ENCODE assay signal across 26 cellular contexts in the genomic region with DNA sequence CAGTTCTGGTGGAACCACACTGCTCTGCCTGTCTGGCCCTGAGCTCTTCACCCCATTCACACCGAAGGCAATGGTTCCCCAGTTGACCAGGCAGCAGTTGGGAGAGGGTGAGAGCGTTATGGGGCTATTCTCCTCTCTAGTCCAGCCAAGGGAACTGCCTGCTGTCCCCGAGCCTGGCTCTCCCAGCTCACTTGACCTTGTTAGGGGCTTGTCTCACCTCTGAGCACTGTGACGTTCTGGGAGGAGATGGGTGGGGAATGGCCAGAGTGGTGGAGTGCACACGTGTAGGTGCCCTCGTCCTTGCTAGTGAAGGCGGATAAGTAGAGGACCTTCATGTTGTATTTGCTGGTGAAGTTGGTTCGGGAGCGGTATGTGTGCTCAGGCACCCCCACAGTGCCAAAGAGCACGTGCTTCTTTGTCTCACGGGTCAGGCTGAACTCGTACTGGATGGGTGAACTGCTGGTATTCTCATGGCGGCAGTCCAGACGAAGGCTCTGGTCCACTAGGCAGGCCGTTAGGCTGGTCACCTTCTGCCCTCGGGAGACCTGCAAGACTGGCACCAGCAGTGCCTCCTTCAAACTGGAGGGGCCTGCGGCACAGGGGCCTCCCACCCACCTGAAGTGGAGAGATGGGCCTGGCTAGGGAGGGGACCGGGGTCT. TPM values are rescaled to one million over a fixed set of nuclear protein-coding genes. Genes with fewer than 3 reads are reported as not detected.
DNase-seq lines count a peak whose midpoint lies in the region; ATAC-seq and TF ChIP-seq lines count a peak whose summit lies in the region.
"Had no signal": no experiment of that assay in that cellular context is flagged by ENCODE, and none has a peak within 500 bp of the region (broad histone marks: within the 10 kb centered on the region; RNA-seq: fewer than 3 reads in every experiment).

No MANE protein-coding gene starts in this region.

- H3K9ac ChIP-seq in iPS-20b (ENCODE audit: low read depth, low read length), result peak overlapping the region; percentile 95; the same call in 1 of the 2 replicates

- H3K36me3 Mint-ChIP-seq in WTC11 (peaks cover 39% of the 10 kb centered on the region), osteocyte (ENCODE audit: unreplicated experiment) (no peaks in the 10 kb centered on the region)
- no peaks in the 10 kb centered on the region for H3K36me3 Mint-ChIP-seq in CD4-positive, alpha-beta T cell (ENCODE audit: low read depth)
- H3K36me3 Mint-ChIP-seq: memory B cell had no signal

- intact Hi-C loops in CD4-positive, alpha-beta T cell (cut with DNase I, micrococcal nuclease), result no loop called here
- intact Hi-C loops in right cardiac atrium (cut with DNase I), result no loop called here

- peak overlapping the region; percentile 11 for H3K27ac ChIP-seq in iPS-20b (ENCODE audit: low read length)
- H3K27ac ChIP-seq in CD4-positive, alpha-beta T cell (ENCODE audit: low read depth, low read length), result no peak overlapping the region
- no peak overlapping the region for H3K27ac ChIP-seq in right cardiac atrium (ENCODE audit: low read length)
- H3K27ac ChIP-seq: body of pancreas, upper lobe of right lung had no signal

- POLR2A ChIA-PET in GM10248 (lab: Yijun Ruan, JAX) (no interaction called here), WTC11 (lab: Charles Lee) (no interaction called here)
- POLR2A ChIA-PET in CD4-positive, alpha-beta T cell (lab: Charles Lee), result no interaction called here

- H3K4me3 Mint-ChIP-seq in WTC11 (peak overlapping the region; percentile 96), osteocyte (ENCODE audit: unreplicated experiment) (no peak overlapping the region)
- no peak overlapping the region for H3K4me3 Mint-ChIP-seq in CD4-positive, alpha-beta T cell
- H3K4me3 Mint-ChIP-seq in stimulated activated naive CD8-positive, alpha-beta T cell treated with anti-CD3 and anti-CD28 coated beads, Interleukin-15, amount 100 ng/mL, for 72 hours, result no peak overlapping the region
- H3K4me3 Mint-ChIP-seq: activated CD8-positive, alpha-beta T cell treated with anti-CD3 and anti-CD28 coated beads, Interleukin-2, amount 10 ng/mL, durations not matched to agents 7 days and 5 days; activated T-cell treated with anti-CD3 and anti-CD28 coated beads, Interleukin-2, amount 50 U/mL, for 4 hours; dendritic cell treated with granulocyte-macrophage colony-stimulating factor and Interleukin-4, amounts not matched to agents 40 ng/mL and 50 ng/mL, for 4 days; memory B cell had no signal

- H3K4me1 ChIP-seq in iPS-20b (ENCODE audit: insufficient read depth, low read length) (peaks cover 30% of the 10 kb centered on the region), right cardiac atrium (ENCODE audit: control insufficient read depth, insufficient read depth, low read length) (no peaks in the 10 kb centered on the region)

- 83% methylated on average over 18 of the region's 18 CpGs for WGBS in right cardiac atrium

- H3K36me3 ChIP-seq in iPS-20b (ENCODE audit: insufficient read depth, low read depth, low read length), result peaks cover 41% of the 10 kb centered on the region
- H3K36me3 ChIP-seq: upper lobe of right lung had no signal

- TF ChIP-seq CTCF in GM10248 (IDR thresholded peaks at IDR 0.05; ENCODE audit: control extremely low read depth, extremely low read depth, low read depth, missing control alignments), result no peak
- TF ChIP-seq CTCF in WTC11 (IDR thresholded peaks at IDR 0.05), result no peak
- no peak for TF ChIP-seq CTCF in osteocyte (IDR thresholded peaks at IDR 0.05)
- TF ChIP-seq CTCF in CD4-positive, alpha-beta T cell (IDR thresholded peaks at IDR 0.05), result no peak

- H3K4me1 Mint-ChIP-seq in WTC11 (peaks cover 73% of the 10 kb centered on the region), osteocyte (ENCODE audit: unreplicated experiment) (peaks cover 32% of the 10 kb centered on the region)
- peaks cover 14% of the 10 kb centered on the region for H3K4me1 Mint-ChIP-seq in CD4-positive, alpha-beta T cell (ENCODE audit: low read depth)
- peaks cover 22% of the 10 kb centered on the region for H3K4me1 Mint-ChIP-seq in stimulated activated naive CD8-positive, alpha-beta T cell treated with anti-CD3 and anti-CD28 coated beads, Interleukin-15, amount 100 ng/mL, for 72 hours

- H3K9me3 ChIP-seq in iPS-20b (ENCODE audit: insufficient read depth, low read depth, low read length) (no peaks in the 10 kb centered on the region), right cardiac atrium (ENCODE audit: control insufficient read depth, low read length) (no peaks in the 10 kb centered on the region)
- no peaks in the 10 kb centered on the region for H3K9me3 ChIP-seq in CD4-positive, alpha-beta T cell (ENCODE audit: control insufficient read depth, low read length)
- H3K9me3 ChIP-seq: body of pancreas, upper lobe of right lung had no signal

- H3K27me3 ChIP-seq in iPS-20b (ENCODE audit: insufficient read depth, low read length) (no peaks in the 10 kb centered on the region; the same call in 1 of the 2 replicates), right cardiac atrium (ENCODE audit: control insufficient read depth, insufficient read depth) (no peaks in the 10 kb centered on the region)
- peaks cover 45% of the 10 kb centered on the region for H3K27me3 ChIP-seq in CD4-positive, alpha-beta T cell (ENCODE audit: control insufficient read depth, insufficient read depth, low read length)
- H3K27me3 ChIP-seq: body of pancreas had no signal

- H3K4me3 ChIP-seq in iPS-20b (ENCODE audit: low read length) (peak overlapping the region; percentile 22; the same call in 1 of the 2 replicates), right cardiac atrium (ENCODE audit: low read length) (no peak overlapping the region)
- H3K4me3 ChIP-seq: body of pancreas, upper lobe of right lung had no signal

- CTCF ChIA-PET in GM10248 (lab: Yijun Ruan, JAX), result no interaction called here
- CTCF ChIA-PET in WTC11 (lab: Charles Lee), result interaction anchor here (7.0 kb wide), 1 partner anchor 55 kb away, joined by 43 read pairs; no protein-coding TSS in a partner anchor
- CTCF ChIA-PET in CD4-positive, alpha-beta T cell (lab: Charles Lee), result no interaction called here

- ATAC-seq in WTC11, result no peak
- no peak for ATAC-seq in CD4-positive, alpha-beta T cell (ENCODE audit: poor library complexity)
- ATAC-seq in right cardiac atrium, result no peak
- ATAC-seq in stimulated activated naive CD8-positive, alpha-beta T cell treated with anti-CD3 and anti-CD28 coated beads, Interleukin-15, amount 100 ng/mL, for 72 hours, result no peak
- ATAC-seq: activated CD8-positive, alpha-beta T cell treated with anti-CD3 and anti-CD28 coated beads, Interleukin-2, amount 10 ng/mL, durations not matched to agents 7 days and 5 days; activated naive CD4-positive, alpha-beta T cell treated with anti-CD3 and anti-CD28 coated beads, Interleukin-2, amount 50 U/mL, for 72 hours; activated T-cell treated with anti-CD3 and anti-CD28 coated beads, Interleukin-2, amount 50 U/mL, for 4 hours; body of pancreas; upper lobe of right lung had no signal

- H3K27me3 Mint-ChIP-seq in WTC11 (ENCODE audit: low read depth) (peaks cover 3% of the 10 kb centered on the region; the same call in 1 of the 2 replicates), osteocyte (ENCODE audit: unreplicated experiment) (peaks cover 9% of the 10 kb centered on the region)
- peaks cover 63% of the 10 kb centered on the region for H3K27me3 Mint-ChIP-seq in CD4-positive, alpha-beta T cell
- peaks cover 60% of the 10 kb centered on the region for H3K27me3 Mint-ChIP-seq in stimulated activated naive CD8-positive, alpha-beta T cell treated with anti-CD3 and anti-CD28 coated beads, Interleukin-15, amount 100 ng/mL, for 72 hours

- no peaks in the 10 kb centered on the region for H3K9me3 Mint-ChIP-seq in WTC11
- no peaks in the 10 kb centered on the region for H3K9me3 Mint-ChIP-seq in osteocyte (ENCODE audit: unreplicated experiment)
- H3K9me3 Mint-ChIP-seq in CD4-positive, alpha-beta T cell, result no peaks in the 10 kb centered on the region
- no peaks in the 10 kb centered on the region for H3K9me3 Mint-ChIP-seq in stimulated activated naive CD8-positive, alpha-beta T cell treated with anti-CD3 and anti-CD28 coated beads, Interleukin-15, amount 100 ng/mL, for 72 hours
- H3K9me3 Mint-ChIP-seq: activated naive CD4-positive, alpha-beta T cell treated with anti-CD3 and anti-CD28 coated beads, Interleukin-2, amount 50 U/mL, for 72 hours; activated T-cell treated with anti-CD3 and anti-CD28 coated beads, Interleukin-2, amount 50 U/mL, for 4 hours; dendritic cell treated with granulocyte-macrophage colony-stimulating factor and Interleukin-4, amounts not matched to agents 40 ng/mL and 50 ng/mL, for 4 days; memory B cell had no signal

- DNase-seq in GM10248 (ENCODE audit: extremely low spot score) (peak; percentile 9), WTC11 (ENCODE audit: low spot score) (no peak), osteocyte (ENCODE audit: extremely low spot score, unreplicated experiment) (peak; percentile 83), NCI-H2171 (lab: John Stamatoyannopoulos, UW) (no peak), right cardiac atrium (no peak)
- DNase-seq in CD4-positive, alpha-beta T cell, result no peak
- no peak for DNase-seq in stimulated activated naive CD8-positive, alpha-beta T cell treated with anti-CD3 and anti-CD28 coated beads, Interleukin-15, amount 100 ng/mL, for 72 hours
- DNase-seq: activated CD4-positive, CD25-positive, alpha-beta regulatory T cell; activated CD8-positive, alpha-beta T cell treated with anti-CD3 and anti-CD28 coated beads, Interleukin-2, amount 10 ng/mL, durations not matched to agents 7 days and 5 days; activated T-cell treated with anti-CD3 and anti-CD28 coated beads, Interleukin-2, amount 50 U/mL, for 4 hours; AML-193; body of pancreas; erythroblast; HCEC 1CT; NCI-H1105; NCI-H2081 treated with DMSO at 0.1 percent for 48 hours; NCI-H510A treated with DMSO at 0.1 percent for 48 hours; SHP77; stimulated activated CD4-positive, alpha-beta T cell treated with anti-CD3 and anti-CD28 coated beads, Interleukin-15, amount 100 ng/mL, for 24 hours; stimulated activated naive CD4-positive, alpha-beta T cell; T-helper 2 cell; upper lobe of right lung had no signal

- peak overlapping the region; percentile 97 for H3K27ac Mint-ChIP-seq in WTC11
- H3K27ac Mint-ChIP-seq in osteocyte (ENCODE audit: unreplicated experiment), result no peak overlapping the region
- H3K27ac Mint-ChIP-seq in CD4-positive, alpha-beta T cell, result no peak overlapping the region
- H3K27ac Mint-ChIP-seq in stimulated activated naive CD8-positive, alpha-beta T cell treated with anti-CD3 and anti-CD28 coated beads, Interleukin-15, amount 100 ng/mL, for 72 hours, result no peak overlapping the region
- H3K27ac Mint-ChIP-seq: activated CD8-positive, alpha-beta T cell treated with anti-CD3 and anti-CD28 coated beads, Interleukin-2, amount 10 ng/mL, durations not matched to agents 7 days and 5 days; activated naive CD4-positive, alpha-beta T cell treated with anti-CD3 and anti-CD28 coated beads, Interleukin-2, amount 50 U/mL, for 72 hours; dendritic cell treated with granulocyte-macrophage colony-stimulating factor and Interleukin-4, amounts not matched to agents 40 ng/mL and 50 ng/mL, for 4 days; memory B cell had no signal

RNA-seq across cellular contexts. Expression of gene THY1, which starts 3.0 kb away (rescaled TPM):
- total RNA-seq in WTC11 (2021) (325 to 376 TPM (median 365 TPM) in 3 replicates), osteocyte (11.3 and 14.0 TPM in 2 replicates), right cardiac atrium (1 to 10 TPM in 3 of 4 donors, under 1 TPM in 1; 0.74 to 2.9 (median 1.8) TPM)
- not detected for total RNA-seq in CD4-positive, alpha-beta T cell
- polyA plus RNA-seq in right cardiac atrium, result 4.3 TPM
- total RNA-seq: activated CD8-positive, alpha-beta T cell treated with anti-CD3 and anti-CD28 coated beads, Interleukin-2, amount 10 ng/mL, durations not matched to agents 7 days and 5 days; activated naive CD4-positive, alpha-beta T cell treated with anti-CD3 and anti-CD28 coated beads, Interleukin-2, amount 50 U/mL, for 72 hours had no signal

RNA-seq across cellular contexts. Expression of gene USP2, which starts 38.5 kb away (rescaled TPM):
- total RNA-seq in WTC11 (2021), result 7.3 to 8.2 TPM (median 8.0 TPM) in 3 replicates
- 0.11 and 0.24 TPM in 2 replicates for total RNA-seq in osteocyte
- total RNA-seq in CD4-positive, alpha-beta T cell, result 1 to 10 TPM; 2.0 to 2.6 TPM
- 10 to 100 TPM; 57.3 to 98.4 (median 95.7) TPM for total RNA-seq in right cardiac atrium
- 57.1 TPM for polyA plus RNA-seq in right cardiac atrium

Comparison
In these comparisons a context has a peak if more than half of its experiments do, and no peak if none do; other contexts are left out.
1. DNase-seq: peak in GM10248 (single experiment) and osteocyte (single experiment); none in WTC11 (single experiment), NCI-H2171 (single experiment), CD4-positive, alpha-beta T cell (0 of 10), right cardiac atrium (0 of 3) and stimulated activated naive CD8-positive, alpha-beta T cell treated with anti-CD3 and anti-CD28 coated beads, Interleukin-15, amount 100 ng/mL, for 72 hours (0 of 2).
2. RNA of gene THY1, which starts 3.0 kb away (total RNA-seq): 325 to 376 TPM in WTC11; 11.3 to 14.0 TPM in osteocyte, 0.74 to 2.9 TPM in right cardiac atrium and not detected in CD4-positive, alpha-beta T cell; every median in the first group is over 10 times any median in the second.